8 cellular contexts compared by ENCODE assay signal in genomic region chr15:90530250-90531051, GRCh38. TPM values are rescaled to one million over a fixed set of nuclear protein-coding genes. Genes with fewer than 3 reads are reported as not detected.
DNase-seq lines count a peak whose midpoint lies in the region; ATAC-seq and TF ChIP-seq lines count a peak whose summit lies in the region.

No MANE protein-coding gene starts in this region.

- H3K9me3 Mint-ChIP-seq in chondrocyte (ENCODE audit: low read depth) = no peaks in the 10 kb centered on the region

- no peaks in the 10 kb centered on the region for H3K36me3 ChIP-seq in IMR-90 (ENCODE audit: control insufficient read depth, insufficient read depth, low read length)

- peak overlapping the region; percentile 61; the same call in 1 of the 2 replicates for H3K18ac ChIP-seq in IMR-90 (ENCODE audit: low read depth, low read length)

- H3K14ac ChIP-seq in IMR-90 (replicated peaks; ENCODE audit: low read depth, low read length) = peak overlapping the region; percentile 72

- in situ Hi-C loops in IMR-90 (cut with MboI; ENCODE audit: low sequenced_read_pairs) = no loop called here

- H2AFZ ChIP-seq in IMR-90 (replicated peaks; ENCODE audit: low read length, poor library complexity) = peak overlapping the region; percentile 96

- H2BK5ac ChIP-seq in IMR-90 (ENCODE audit: low read depth, low read length, poor library complexity, severe bottlenecking) = peak overlapping the region; percentile 91

- POLR2A ChIA-PET in IMR-90 (lab: Charles Lee; ENCODE audit: unreplicated experiment) = interaction anchor here (0.6 kb wide), 1 partner anchor 601 kb away, joined by 17 read pairs; no protein-coding TSS in a partner anchor

- H4K20me1 ChIP-seq in IMR-90 (ENCODE audit: insufficient read depth, low read length) = peaks cover 43% of the 10 kb centered on the region

- H3K23ac ChIP-seq in IMR-90 (ENCODE audit: low read depth, low read length) = peak overlapping the region; percentile 74

- H3K27ac ChIP-seq in IMR-90 (ENCODE audit: insufficient read depth, low read length) (peak overlapping the region; percentile 94), layer of hippocampus (ENCODE audit: low read depth, low read length) (peak overlapping the region; percentile 84)

- peak overlapping the region; percentile 20 to 57; a peak in 3 of 4 replicates for H4K8ac ChIP-seq in IMR-90 (ENCODE audit: low read depth in 2 of 2, low read length in 2 of 2)

- peak overlapping the region; percentile 84 for H3K27ac Mint-ChIP-seq in chondrocyte (ENCODE audit: unreplicated experiment)

- H4K5ac ChIP-seq in IMR-90 (ENCODE audit: low read depth, low read length) = no peak overlapping the region; the same call in 1 of the 2 replicates

- H3K79me1 ChIP-seq in IMR-90 (ENCODE audit: low read depth in 1 of 2, low read length in 2 of 2) = peaks cover 4 to 50% of the 10 kb centered on the region in 2 experiments

- peak overlapping the region; percentile 90 for H3K4me2 ChIP-seq in IMR-90 (ENCODE audit: low read depth, low read length)

- intact Hi-C loops in IMR-90 (cut with micrococcal nuclease) = loop anchor here (2.0 kb wide), 1 partner anchor 16 kb away; no protein-coding TSS in a partner anchor

- no peaks in the 10 kb centered on the region for H3K36me3 Mint-ChIP-seq in chondrocyte (ENCODE audit: low read depth)

- no peaks in the 10 kb centered on the region for H3K9me3 ChIP-seq in IMR-90 (ENCODE audit: control insufficient read depth, insufficient read depth, low read length)

- no peaks in the 10 kb centered on the region for H3K27me3 ChIP-seq in IMR-90 (ENCODE audit: control insufficient read depth, insufficient read depth, low read length)
- no peaks in the 10 kb centered on the region for H3K27me3 ChIP-seq in layer of hippocampus (ENCODE audit: control insufficient read depth, insufficient read depth, low read length)

- 0% methylated on average over 12 of the region's 76 CpGs; no CpG with 5 or more reads in 1 of the 2 experiments for WGBS in IMR-90 (ENCODE audit: extremely low coverage in 2 of 2, insufficient read length in 1 of 2), 2 experiments

- peak overlapping the region; percentile 87 for H3K4me3 Mint-ChIP-seq in chondrocyte (ENCODE audit: unreplicated experiment)

- CTCF ChIA-PET in IMR-90 (lab: Yijun Ruan, JAX) = interaction anchor here (1.3 kb wide), 1 partner anchor 10 kb away, joined by 5 read pairs; no protein-coding TSS in a partner anchor

- BruUV-seq in IMR-90 (replicated peaks; lab: Mats Ljungman, UMichigan) = no TSS peak

- H4K91ac ChIP-seq in IMR-90 (ENCODE audit: insufficient read depth, low read depth, low read length) = peak overlapping the region; percentile 52

- no peak for TF ChIP-seq POLR2A in IMR-90 (IDR thresholded peaks at IDR 0.05; ENCODE audit: low read depth, low read length)

- H3K9ac ChIP-seq in IMR-90 (ENCODE audit: low read depth, low read length) = peak overlapping the region; percentile 82

- H3K4me1 Mint-ChIP-seq in chondrocyte (ENCODE audit: low read depth) = peaks cover 42% of the 10 kb centered on the region

- peak overlapping the region; percentile 33 for H3K4ac ChIP-seq in IMR-90 (ENCODE audit: low read depth, low read length)

- H2BK120ac ChIP-seq in IMR-90 (ENCODE audit: low read depth, low read length) = no peak overlapping the region

- H3K4me1 ChIP-seq in IMR-90 (ENCODE audit: control insufficient read depth, insufficient read depth, low read length) = peaks cover 15% of the 10 kb centered on the region

- peak overlapping the region; percentile 88 for H2AK9ac ChIP-seq in IMR-90 (replicated peaks; ENCODE audit: low read depth, low read length, poor library complexity)

- H3K9me1 ChIP-seq in IMR-90 (ENCODE audit: insufficient read depth, low read length) = peaks cover 11% of the 10 kb centered on the region

- peak overlapping the region; percentile 27; the same call in 1 of the 2 replicates for H2AK5ac ChIP-seq in IMR-90 (ENCODE audit: low read depth, low read length)

- peak; percentile 19; the same call in 1 of the 2 replicates for TF ChIP-seq RAD21 in IMR-90 (IDR thresholded peaks at IDR 0.05; ENCODE audit: low read length)

- no peak for TF ChIP-seq CTCF in IMR-90 (conservative IDR thresholded peaks at IDR 0.05; ENCODE audit: low read depth, low read length)
- no peak for TF ChIP-seq CTCF in chondrocyte (IDR thresholded peaks at IDR 0.05)

- H2BK15ac ChIP-seq in IMR-90 (ENCODE audit: low read depth, low read length) = no peak overlapping the region

- DNase-seq in EL (peak; percentile 38), IMR-90 (peak; percentile 24), chondrocyte (ENCODE audit: low spot score) (no peak), T1000 (lab: John Stamatoyannopoulos, UW) (no peak)
- DNase-seq in activated CD4-positive, CD25-positive, alpha-beta regulatory T cell (lab: John Stamatoyannopoulos, UW) = peak; percentile 9 to 29 (median 22)
- peak; percentile 39 for DNase-seq in stimulated activated CD4-positive, alpha-beta T cell treated with anti-CD3 and anti-CD28 coated beads, Interleukin-1b, Interleukin-23, amount 100 ng/mL, for 48 hours

- peak overlapping the region; percentile 92 for H3K4me3 ChIP-seq in IMR-90 (ENCODE audit: insufficient read depth, low read depth, low read length)

- dilution Hi-C loops in IMR-90 (cut with HindIII; ENCODE audit: low sequenced_read_pairs, unreplicated experiment) = no loop called here

- no peaks in the 10 kb centered on the region for H3K27me3 Mint-ChIP-seq in chondrocyte (ENCODE audit: low read depth)

- peak; percentile 39 for ATAC-seq in GM21576 (IDR thresholded peaks at IDR 0.05; ENCODE audit: unreplicated experiment)
- ATAC-seq in IMR-90 (ENCODE audit: low read depth) = peak; percentile 56

- peak overlapping the region; percentile 38 for H3K56ac ChIP-seq in IMR-90 (ENCODE audit: extremely low read depth, insufficient read depth, low read length)

- H2BK20ac ChIP-seq in IMR-90 (ENCODE audit: low read depth, low read length) = no peak overlapping the region

TF ChIP-seq in IMR-90, 13 proteins besides CTCF, POLR2A, EP300 and RAD21:
- no peak for TF ChIP-seq RCOR1 (IDR thresholded peaks at IDR 0.05; ENCODE audit: insufficient replicate concordance, low read length)
- TF ChIP-seq MAZ (IDR thresholded peaks at IDR 0.05; ENCODE audit: borderline replicate concordance, low read depth, low read length) = peak; percentile 24; the same call in 1 of the 2 replicates
- peak; percentile 21; the same call in 1 of the 2 replicates for TF ChIP-seq MXI1 (IDR thresholded peaks at IDR 0.05; ENCODE audit: borderline replicate concordance, low read depth, low read length)
- no peak for TF ChIP-seq ELK1 (IDR thresholded peaks at IDR 0.05; ENCODE audit: borderline replicate concordance, low read depth, low read length)

RNA-seq across cellular contexts. Expression of gene CRTC3, which starts 0.7 kb away (rescaled TPM):
- total RNA-seq in IMR-90 (2012; rRNA removed) (4.7 and 6.7 TPM in 2 replicates), chondrocyte (33.8 to 39.7 TPM (median 37.7 TPM) in 3 replicates)
- 14.8 and 17.3 TPM in 2 replicates for polyA plus RNA-seq in IMR-90 (2012; rRNA removed)
- 7.9 and 10.2 TPM in 2 replicates for polyA plus RNA-seq in IMR-90 (2012; cell fraction: cytosol; rRNA removed)
- polyA plus RNA-seq in IMR-90 (2012; cell fraction: nucleus; rRNA removed; ENCODE audit: low replicate concordance) = 34.6 and 47.3 TPM in 2 replicates

Comparison
In these comparisons a context has a peak if more than half of its experiments do, and no peak if none do; other contexts are left out.
1. DNase-seq: peak in EL (single experiment), IMR-90 (single experiment), activated CD4-positive, CD25-positive, alpha-beta regulatory T cell (4 of 4) and stimulated activated CD4-positive, alpha-beta T cell treated with anti-CD3 and anti-CD28 coated beads, Interleukin-1b, Interleukin-23, amount 100 ng/mL, for 48 hours (single experiment); none in chondrocyte (single experiment) and T1000 (single experiment).